ENCODE assay signal across 8 cellular contexts in the genomic region with DNA sequence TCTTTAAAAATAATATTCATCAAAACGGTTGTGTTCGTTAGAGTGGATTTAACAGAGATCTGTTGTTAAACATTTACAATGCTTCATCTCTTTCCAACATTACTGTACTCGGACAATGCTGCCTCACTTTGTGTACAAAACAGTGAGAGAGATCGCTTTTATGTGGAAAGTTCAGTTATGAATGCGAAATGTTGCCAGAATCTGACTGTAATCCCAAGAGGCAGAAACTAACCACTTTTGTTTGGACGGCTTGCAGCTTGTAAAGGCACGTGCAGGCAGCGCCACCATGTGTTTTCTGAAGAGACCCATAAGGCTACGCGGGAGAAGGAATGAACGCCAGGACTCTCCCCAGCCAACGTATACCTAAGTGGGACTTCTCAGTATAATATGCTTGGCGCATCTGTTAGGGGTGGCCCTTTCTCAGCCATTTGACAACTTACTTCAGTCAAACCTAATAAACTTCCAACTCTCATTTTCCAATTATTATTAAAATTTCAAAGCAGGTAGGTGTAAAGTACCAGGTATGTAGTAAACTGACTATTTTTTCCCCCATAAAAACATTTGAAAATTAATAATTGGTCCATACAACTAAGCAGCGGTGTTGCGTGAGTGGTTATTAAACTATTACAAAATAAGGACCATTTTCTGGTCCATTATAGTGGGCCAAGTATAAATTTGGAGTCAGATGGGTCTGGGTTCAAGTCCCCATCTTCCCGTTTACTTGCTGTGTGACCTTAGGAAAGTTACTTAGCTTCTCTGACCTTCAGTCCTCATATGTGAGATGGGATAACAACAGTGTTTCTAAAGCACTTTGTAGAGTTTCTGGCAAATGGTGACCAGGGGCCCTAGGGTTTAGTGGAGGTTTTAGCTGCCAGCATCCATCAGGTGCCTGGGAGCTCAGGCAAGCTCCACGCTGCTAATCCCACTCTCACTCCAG. TPM values are rescaled to one million over a fixed set of nuclear protein-coding genes. Genes with fewer than 3 reads are reported as not detected.
DNase-seq lines count a peak whose midpoint lies in the region; ATAC-seq and TF ChIP-seq lines count a peak whose summit lies in the region.

No MANE protein-coding gene starts in this region.

- H3K4me3 ChIP-seq in kidney epithelial cell (ENCODE audit: low read depth, low read length): no peak overlapping the region

- H3K4me3 Mint-ChIP-seq in WTC11: no peak overlapping the region
- H3K4me3 Mint-ChIP-seq in central memory CD8-positive, alpha-beta T cell: no peak overlapping the region

- peaks cover 8% of the 10 kb centered on the region for H3K27me3 ChIP-seq in kidney epithelial cell (ENCODE audit: control insufficient read depth, insufficient read depth, low read length)

- POLR2A ChIA-PET in WTC11 (lab: Charles Lee): interaction anchor here (0.6 kb wide), 1 partner anchor 9 kb away, joined by 3 read pairs; no protein-coding TSS in a partner anchor

- ATAC-seq in HG03066 (IDR thresholded peaks at IDR 0.05; ENCODE audit: low read depth, unreplicated experiment) (peak; percentile 64), WTC11 (peak; percentile 96)
- ATAC-seq in central memory CD8-positive, alpha-beta T cell (replicated peaks; ENCODE audit: extremely low read depth, poor library complexity, severe bottlenecking): peak; percentile 83

- no peak overlapping the region for H3K27ac Mint-ChIP-seq in WTC11
- H3K27ac Mint-ChIP-seq in central memory CD8-positive, alpha-beta T cell (ENCODE audit: low read depth): no peak overlapping the region

- H3K27me3 Mint-ChIP-seq in WTC11 (ENCODE audit: low read depth): no peaks in the 10 kb centered on the region
- H3K27me3 Mint-ChIP-seq in central memory CD8-positive, alpha-beta T cell: peaks cover 57% of the 10 kb centered on the region

- H3K36me3 Mint-ChIP-seq in WTC11: no peaks in the 10 kb centered on the region
- H3K36me3 Mint-ChIP-seq in central memory CD8-positive, alpha-beta T cell (ENCODE audit: insufficient read depth): peaks cover 3% of the 10 kb centered on the region

- no peaks in the 10 kb centered on the region for H3K36me3 ChIP-seq in kidney epithelial cell (ENCODE audit: control insufficient read depth, insufficient read depth, low read length)

- H3K9me3 Mint-ChIP-seq in WTC11: peaks cover 5% of the 10 kb centered on the region
- H3K9me3 Mint-ChIP-seq in central memory CD8-positive, alpha-beta T cell: no peaks in the 10 kb centered on the region

- TF ChIP-seq CTCF in WTC11 (IDR thresholded peaks at IDR 0.05) (peak; percentile 57), kidney epithelial cell (IDR thresholded peaks at IDR 0.05; ENCODE audit: insufficient read depth, low read length, poor library complexity, severe bottlenecking) (peak; percentile 84)

- H3K4me1 Mint-ChIP-seq in WTC11: peaks cover 12% of the 10 kb centered on the region
- peaks cover 10% of the 10 kb centered on the region for H3K4me1 Mint-ChIP-seq in central memory CD8-positive, alpha-beta T cell

- peak in 3 of 4 experiments; percentile 4 to 14 (median 9) for DNase-seq in activated CD4-positive, CD25-positive, alpha-beta regulatory T cell (lab: John Stamatoyannopoulos, UW)
- no peak for DNase-seq in activated CD4-positive, CD25-positive, alpha-beta regulatory T cell treated with anti-CD3 and anti-CD28 coated beads, Interleukin-2, amount 50 U/mL, for 72 hours
- DNase-seq in NCI-H2196 treated with DMSO at 0.1 percent for 48 hours (lab: John Stamatoyannopoulos, UW; ENCODE audit: unreplicated experiment) (peak; percentile 27), WTC11 (ENCODE audit: low spot score) (peak; percentile 74), kidney epithelial cell (ENCODE audit: low read depth) (peak; percentile 47)
- DNase-seq in central memory CD8-positive, alpha-beta T cell (ENCODE audit: low spot score in 2 of 2): no peak
- DNase-seq in stimulated activated CD4-positive, alpha-beta T cell treated with anti-CD3 and anti-CD28 coated beads, Interleukin-1b, Interleukin-23, amount 100 ng/mL, for 4 hours (ENCODE audit: low read depth in 2 of 2): peak; percentile 32

- CTCF ChIA-PET in WTC11 (lab: Charles Lee): interaction anchor here (0.5 to 1.6 kb wide), 2 partner anchors 550 to 902 kb away, joined by 3 to 4 read pairs; no protein-coding TSS in a partner anchor

TF ChIP-seq in WTC11, 78 proteins besides CTCF, POLR2A, EP300 and RAD21 (continues in another document):
- TF ChIP-seq ZNF121 (CRISPR knock-in tag; IDR thresholded peaks at IDR 0.05) (no peak), ZNF671 (CRISPR knock-in tag; IDR thresholded peaks at IDR 0.05) (no peak), ZBTB21 (CRISPR knock-in tag; IDR thresholded peaks at IDR 0.05; ENCODE audit: borderline replicate concordance) (no peak), CREB1 (CRISPR knock-in tag; IDR thresholded peaks at IDR 0.05) (no peak), GTF2I (CRISPR knock-in tag; conservative IDR thresholded peaks at IDR 0.05) (no peak)
- TF ChIP-seq, protein P1, sequence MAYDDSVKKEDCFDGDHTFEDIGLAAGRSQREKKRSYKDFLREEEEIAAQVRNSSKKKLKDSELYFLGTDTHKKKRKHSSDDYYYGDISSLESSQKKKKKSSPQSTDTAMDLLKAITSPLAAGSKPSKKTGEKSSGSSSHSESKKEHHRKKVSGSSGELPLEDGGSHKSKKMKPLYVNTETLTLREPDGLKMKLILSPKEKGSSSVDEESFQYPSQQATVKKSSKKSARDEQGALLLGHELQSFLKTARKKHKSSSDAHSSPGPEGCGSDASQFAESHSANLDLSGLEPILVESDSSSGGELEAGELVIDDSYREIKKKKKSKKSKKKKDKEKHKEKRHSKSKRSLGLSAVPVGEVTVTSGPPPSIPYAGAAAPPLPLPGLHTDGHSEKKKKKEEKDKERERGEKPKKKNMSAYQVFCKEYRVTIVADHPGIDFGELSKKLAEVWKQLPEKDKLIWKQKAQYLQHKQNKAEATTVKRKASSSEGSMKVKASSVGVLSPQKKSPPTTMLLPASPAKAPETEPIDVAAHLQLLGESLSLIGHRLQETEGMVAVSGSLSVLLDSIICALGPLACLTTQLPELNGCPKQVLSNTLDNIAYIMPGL (CRISPR knock-in tag; IDR thresholded peaks at IDR 0.05): no peak
- TF ChIP-seq, protein P2, sequence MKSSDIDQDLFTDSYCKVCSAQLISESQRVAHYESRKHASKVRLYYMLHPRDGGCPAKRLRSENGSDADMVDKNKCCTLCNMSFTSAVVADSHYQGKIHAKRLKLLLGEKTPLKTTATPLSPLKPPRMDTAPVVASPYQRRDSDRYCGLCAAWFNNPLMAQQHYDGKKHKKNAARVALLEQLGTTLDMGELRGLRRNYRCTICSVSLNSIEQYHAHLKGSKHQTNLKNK (CRISPR knock-in tag; IDR thresholded peaks at IDR 0.05): no peak
- TF ChIP-seq, protein P3, sequence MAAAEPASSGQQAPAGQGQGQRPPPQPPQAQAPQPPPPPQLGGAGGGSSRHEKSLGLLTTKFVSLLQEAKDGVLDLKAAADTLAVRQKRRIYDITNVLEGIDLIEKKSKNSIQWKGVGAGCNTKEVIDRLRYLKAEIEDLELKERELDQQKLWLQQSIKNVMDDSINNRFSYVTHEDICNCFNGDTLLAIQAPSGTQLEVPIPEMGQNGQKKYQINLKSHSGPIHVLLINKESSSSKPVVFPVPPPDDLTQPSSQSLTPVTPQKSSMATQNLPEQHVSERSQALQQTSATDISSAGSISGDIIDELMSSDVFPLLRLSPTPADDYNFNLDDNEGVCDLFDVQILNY (CRISPR knock-in tag; IDR thresholded peaks at IDR 0.05): no peak
- TF ChIP-seq, protein P4, sequence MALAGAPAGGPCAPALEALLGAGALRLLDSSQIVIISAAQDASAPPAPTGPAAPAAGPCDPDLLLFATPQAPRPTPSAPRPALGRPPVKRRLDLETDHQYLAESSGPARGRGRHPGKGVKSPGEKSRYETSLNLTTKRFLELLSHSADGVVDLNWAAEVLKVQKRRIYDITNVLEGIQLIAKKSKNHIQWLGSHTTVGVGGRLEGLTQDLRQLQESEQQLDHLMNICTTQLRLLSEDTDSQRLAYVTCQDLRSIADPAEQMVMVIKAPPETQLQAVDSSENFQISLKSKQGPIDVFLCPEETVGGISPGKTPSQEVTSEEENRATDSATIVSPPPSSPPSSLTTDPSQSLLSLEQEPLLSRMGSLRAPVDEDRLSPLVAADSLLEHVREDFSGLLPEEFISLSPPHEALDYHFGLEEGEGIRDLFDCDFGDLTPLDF (CRISPR knock-in tag; IDR thresholded peaks at IDR 0.05): no peak
- TF ChIP-seq, protein P5, sequence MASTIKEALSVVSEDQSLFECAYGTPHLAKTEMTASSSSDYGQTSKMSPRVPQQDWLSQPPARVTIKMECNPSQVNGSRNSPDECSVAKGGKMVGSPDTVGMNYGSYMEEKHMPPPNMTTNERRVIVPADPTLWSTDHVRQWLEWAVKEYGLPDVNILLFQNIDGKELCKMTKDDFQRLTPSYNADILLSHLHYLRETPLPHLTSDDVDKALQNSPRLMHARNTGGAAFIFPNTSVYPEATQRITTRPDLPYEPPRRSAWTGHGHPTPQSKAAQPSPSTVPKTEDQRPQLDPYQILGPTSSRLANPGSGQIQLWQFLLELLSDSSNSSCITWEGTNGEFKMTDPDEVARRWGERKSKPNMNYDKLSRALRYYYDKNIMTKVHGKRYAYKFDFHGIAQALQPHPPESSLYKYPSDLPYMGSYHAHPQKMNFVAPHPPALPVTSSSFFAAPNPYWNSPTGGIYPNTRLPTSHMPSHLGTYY (CRISPR knock-in tag; IDR thresholded peaks at IDR 0.05): no peak
- TF ChIP-seq, protein P6, sequence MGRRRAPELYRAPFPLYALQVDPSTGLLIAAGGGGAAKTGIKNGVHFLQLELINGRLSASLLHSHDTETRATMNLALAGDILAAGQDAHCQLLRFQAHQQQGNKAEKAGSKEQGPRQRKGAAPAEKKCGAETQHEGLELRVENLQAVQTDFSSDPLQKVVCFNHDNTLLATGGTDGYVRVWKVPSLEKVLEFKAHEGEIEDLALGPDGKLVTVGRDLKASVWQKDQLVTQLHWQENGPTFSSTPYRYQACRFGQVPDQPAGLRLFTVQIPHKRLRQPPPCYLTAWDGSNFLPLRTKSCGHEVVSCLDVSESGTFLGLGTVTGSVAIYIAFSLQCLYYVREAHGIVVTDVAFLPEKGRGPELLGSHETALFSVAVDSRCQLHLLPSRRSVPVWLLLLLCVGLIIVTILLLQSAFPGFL (CRISPR knock-in tag; IDR thresholded peaks at IDR 0.05; ENCODE audit: borderline replicate concordance): no peak

RNA-seq across cellular contexts. Expression of a gene that starts 5.6 kb away (rescaled TPM):
- total RNA-seq in WTC11 (2021): 24.2 to 28.7 TPM (median 25.8 TPM) in 3 replicates
- 29.5 and 36.1 TPM in 2 replicates for total RNA-seq in kidney epithelial cell

Comparison
In these comparisons a context has a peak if more than half of its experiments do, and no peak if none do; other contexts are left out.
1. DNase-seq: peak in activated CD4-positive, CD25-positive, alpha-beta regulatory T cell (3 of 4), NCI-H2196 treated with DMSO at 0.1 percent for 48 hours (single experiment), WTC11 (single experiment), kidney epithelial cell (single experiment) and stimulated activated CD4-positive, alpha-beta T cell treated with anti-CD3 and anti-CD28 coated beads, Interleukin-1b, Interleukin-23, amount 100 ng/mL, for 4 hours (2 of 2); none in activated CD4-positive, CD25-positive, alpha-beta regulatory T cell treated with anti-CD3 and anti-CD28 coated beads, Interleukin-2, amount 50 U/mL, for 72 hours (single experiment) and central memory CD8-positive, alpha-beta T cell (0 of 2).
2. Peak in every context shown above with its lines, with median percentiles within 50 percentile points of each other: ATAC-seq.